Comparison of ENCODE assay signal across 25 cellular contexts in the genomic region with DNA sequence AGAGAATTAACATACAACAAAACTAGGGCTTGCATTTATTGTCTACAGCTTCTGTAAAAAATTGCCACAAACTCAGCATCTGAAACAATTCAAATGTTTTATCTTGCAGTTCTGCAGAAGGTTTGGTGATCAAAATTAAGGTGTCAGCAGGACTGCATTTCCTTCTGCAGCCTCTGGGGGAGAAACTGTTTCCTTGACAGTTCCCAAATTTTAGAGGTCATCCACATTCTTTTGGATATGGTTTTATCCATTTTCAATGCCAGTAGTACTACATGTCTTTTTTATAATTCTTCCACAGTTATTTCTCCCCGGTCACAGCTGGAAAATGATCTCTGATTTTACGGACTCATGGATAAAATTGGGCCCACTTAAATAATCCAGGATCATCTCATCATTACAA.
A peak's percentile ranks its signal among the peaks of the same experiment; 100 is the strongest.
DNase-seq lines count a peak whose midpoint lies in the region; ATAC-seq and TF ChIP-seq lines count a peak whose summit lies in the region.
"Had no signal": no experiment of that assay in that cellular context is flagged by ENCODE, and none has a peak within 500 bp of the region (broad histone marks: within the 10 kb centered on the region; RNA-seq: fewer than 3 reads in every experiment).

No MANE protein-coding gene starts in this region.

- H3K4me3 ChIP-seq in OCI-LY3 (ENCODE audit: low read length) (no peak overlapping the region), foreskin fibroblast (ENCODE audit: low read depth in 1 of 2, low read length in 2 of 2) (no peak overlapping the region)
- H3K4me3 ChIP-seq: SJSA1 had no signal

- H3K9me3 Mint-ChIP-seq in endothelial cell (ENCODE audit: unreplicated experiment), result no peaks in the 10 kb centered on the region
- peaks cover 2% of the 10 kb centered on the region for H3K9me3 Mint-ChIP-seq in activated CD4-positive, alpha-beta memory T cell treated with anti-CD3 and anti-CD28 coated beads for 36 hours

- no peaks in the 10 kb centered on the region for H3K27me3 ChIP-seq in OCI-LY3 (ENCODE audit: low read depth, low read length)
- H3K27me3 ChIP-seq: SJSA1 had no signal

- TF ChIP-seq CTCF in GM12872 (IDR thresholded peaks at IDR 0.05; ENCODE audit: insufficient read depth, low read depth, low read length), result peak; percentile 43; the same call in 2 of the 3 replicates
- peak; percentile 15; the same call in 1 of the 2 replicates for TF ChIP-seq CTCF in OCI-LY3 (IDR thresholded peaks at IDR 0.05; ENCODE audit: low read depth, low read length)
- TF ChIP-seq CTCF in endothelial cell (IDR thresholded peaks at IDR 0.05; ENCODE audit: unreplicated experiment), result peak; percentile 53
- TF ChIP-seq CTCF in foreskin fibroblast (IDR thresholded peaks at IDR 0.05; ENCODE audit: low read depth, low read length), result no peak

- DNase-seq in endothelial cell (ENCODE audit: low spot score) (no peak), foreskin fibroblast (no peak), A172 (ENCODE audit: low spot score) (no peak)
- DNase-seq in activated CD4-positive, alpha-beta memory T cell treated with anti-CD3 and anti-CD28 coated beads for 36 hours, result no peak
- DNase-seq: C1 segment of cervical spinal cord; CD8-positive, alpha-beta T cell; GDM1; GOT3; Kasumi-1; MM.1S; NCI-H1048; NCI-H1436; NCI-H1930; NCI-H2227 treated with DMSO at 0.1 percent for 48 hours; NCI-H510A treated with DMSO at 0.1 percent for 48 hours; NCI-H748 treated with DMSO at 0.1 percent for 48 hours; NK-92 treated with Interleukin-12 subunit alpha and Interleukin-12 subunit beta, amount 100 ng/mL, for 24 hours; OCI-M1 had no signal

- no peak for ATAC-seq in GM21381 (IDR thresholded peaks at IDR 0.05; ENCODE audit: unreplicated experiment)
- ATAC-seq: CD8-positive, alpha-beta T cell; HCT116; Right ventricle myocardium inferior had no signal

- no peaks in the 10 kb centered on the region for H3K27me3 Mint-ChIP-seq in endothelial cell (ENCODE audit: unreplicated experiment)
- no peaks in the 10 kb centered on the region for H3K27me3 Mint-ChIP-seq in activated CD4-positive, alpha-beta memory T cell treated with anti-CD3 and anti-CD28 coated beads for 36 hours

- H3K27ac ChIP-seq in OCI-LY3 (ENCODE audit: low read length), result no peak overlapping the region
- H3K27ac ChIP-seq: SJSA1 had no signal

- no peaks in the 10 kb centered on the region for H3K4me1 ChIP-seq in OCI-LY3 (ENCODE audit: low read length)
- H3K4me1 ChIP-seq: SJSA1 had no signal

- no peaks in the 10 kb centered on the region for H3K36me3 Mint-ChIP-seq in endothelial cell (ENCODE audit: low read depth, unreplicated experiment)
- H3K36me3 Mint-ChIP-seq in activated CD4-positive, alpha-beta memory T cell treated with anti-CD3 and anti-CD28 coated beads for 36 hours, result no peaks in the 10 kb centered on the region
- H3K36me3 Mint-ChIP-seq: CD8-positive, alpha-beta T cell had no signal

- H3K4me1 Mint-ChIP-seq in endothelial cell (ENCODE audit: unreplicated experiment), result no peaks in the 10 kb centered on the region
- no peaks in the 10 kb centered on the region for H3K4me1 Mint-ChIP-seq in activated CD4-positive, alpha-beta memory T cell treated with anti-CD3 and anti-CD28 coated beads for 36 hours (ENCODE audit: low read depth)

- H3K4me3 Mint-ChIP-seq in endothelial cell (ENCODE audit: unreplicated experiment), result no peak overlapping the region
- no peak overlapping the region for H3K4me3 Mint-ChIP-seq in activated CD4-positive, alpha-beta memory T cell treated with anti-CD3 and anti-CD28 coated beads for 36 hours
- H3K4me3 Mint-ChIP-seq: CD8-positive, alpha-beta T cell; T-helper 1 cell treated with Interleukin-12 subunit alpha and Interleukin-12 subunit beta and Interleukin-4 antibody, amounts not matched to agents 30 μg/mL and 1 μg/mL, for 36 hours had no signal

- no peaks in the 10 kb centered on the region for H3K79me2 ChIP-seq in OCI-LY3 (ENCODE audit: low read length)

- no peak overlapping the region for H3K9ac ChIP-seq in OCI-LY3 (ENCODE audit: low read length)

- CTCF ChIA-PET in activated CD4-positive, alpha-beta memory T cell treated with anti-CD3 and anti-CD28 coated beads for 36 hours (lab: Charles Lee), result no interaction called here

- intact Hi-C loops in activated CD4-positive, alpha-beta memory T cell treated with anti-CD3 and anti-CD28 coated beads for 36 hours (cut with micrococcal nuclease), result no loop called here

- H3K4me2 ChIP-seq in OCI-LY3 (ENCODE audit: low read length), result no peak overlapping the region

- H3K36me3 ChIP-seq in OCI-LY3 (replicated peaks; ENCODE audit: low read depth, low read length), result no peaks in the 10 kb centered on the region
- H3K36me3 ChIP-seq: SJSA1 had no signal

- no peaks in the 10 kb centered on the region for H4K20me1 ChIP-seq in OCI-LY3 (ENCODE audit: insufficient read depth, low read length)

- H3K9me3 ChIP-seq in OCI-LY3 (ENCODE audit: insufficient read depth, low read length), result no peaks in the 10 kb centered on the region
- H3K9me3 ChIP-seq: SJSA1 had no signal

- no peak overlapping the region for H2AFZ ChIP-seq in OCI-LY3 (ENCODE audit: low read depth, low read length)

- H3K27ac Mint-ChIP-seq in endothelial cell (ENCODE audit: unreplicated experiment), result no peak overlapping the region
- H3K27ac Mint-ChIP-seq in activated CD4-positive, alpha-beta memory T cell treated with anti-CD3 and anti-CD28 coated beads for 36 hours, result no peak overlapping the region
- H3K27ac Mint-ChIP-seq: CD8-positive, alpha-beta T cell; T-helper 1 cell treated with Interleukin-12 subunit alpha and Interleukin-12 subunit beta and Interleukin-4 antibody, amounts not matched to agents 30 μg/mL and 1 μg/mL, for 36 hours had no signal

- POLR2A ChIA-PET in activated CD4-positive, alpha-beta memory T cell treated with anti-CD3 and anti-CD28 coated beads for 36 hours (lab: Charles Lee), result no interaction called here
